Comparison of ENCODE assay signal across 1 cellular context in genomic region chr6:28383235-28384142, GRCh38.
TF ChIP-seq lines count a peak whose summit lies in the region.

No MANE protein-coding gene starts in this region.

TF ChIP-seq in H1, 55 proteins besides CTCF, POLR2A, EP300 and RAD21 (continued from another document):
- no peak for TF ChIP-seq BCL11A (IDR thresholded peaks at IDR 0.05; ENCODE audit: low read depth in 2 of 2, low read length in 2 of 2)
- no peak for TF ChIP-seq SIRT6 (IDR thresholded peaks at IDR 0.05; ENCODE audit: low read length)
- TF ChIP-seq RBBP5 (IDR thresholded peaks at IDR 0.05; ENCODE audit: borderline replicate concordance, low read depth, low read length) = peak; percentile 71
- no peak for TF ChIP-seq KDM1A (IDR thresholded peaks at IDR 0.05; ENCODE audit: borderline replicate concordance, low read length)
- TF ChIP-seq ATF2 (IDR thresholded peaks at IDR 0.05; ENCODE audit: low read length) = peak; percentile 70; the same call in 1 of the 2 replicates
- no peak for TF ChIP-seq ZNF274 (IDR thresholded peaks at IDR 0.05; ENCODE audit: borderline replicate concordance, extremely low read depth, low read length)
- no peak for TF ChIP-seq RFX5 (IDR thresholded peaks at IDR 0.05; ENCODE audit: borderline replicate concordance, low read depth, low read length)
- TF ChIP-seq KDM5A (IDR thresholded peaks at IDR 0.05; ENCODE audit: low read length) = no peak
- no peak for TF ChIP-seq CTBP2 (IDR thresholded peaks at IDR 0.05; ENCODE audit: borderline replicate concordance, insufficient read depth, insufficient read length, low read length)
- no peak; the same call in 1 of the 2 replicates for TF ChIP-seq JUND (IDR thresholded peaks at IDR 0.05; ENCODE audit: low read length)
- TF ChIP-seq GTF2F1 (IDR thresholded peaks at IDR 0.05; ENCODE audit: borderline replicate concordance, low read depth, low read length) = no peak; the same call in 1 of the 2 replicates
- TF ChIP-seq TBP (IDR thresholded peaks at IDR 0.05; ENCODE audit: low read depth, low read length) = peak; percentile 87
- TF ChIP-seq RNF2 (IDR thresholded peaks at IDR 0.05; ENCODE audit: borderline replicate concordance, low read depth, low read length, missing control alignments, poor library complexity, severe bottlenecking) = no peak
- no peak for TF ChIP-seq CEBPB (IDR thresholded peaks at IDR 0.05; ENCODE audit: low read depth, low read length)
- TF ChIP-seq SIN3A (conservative IDR thresholded peaks at IDR 0.05 in 1 of 2, IDR thresholded peaks at IDR 0.05 in 1 of 2; ENCODE audit: low read depth in 1 of 2, low read length in 2 of 2) = peak; percentile 94 to 96
- no peak for TF ChIP-seq ATF3 (IDR thresholded peaks at IDR 0.05; ENCODE audit: insufficient read depth, low read depth, low read length)
- TF ChIP-seq PHF8 (conservative IDR thresholded peaks at IDR 0.05; ENCODE audit: low read depth, low read length) = 0 out of 2 replicates have a peak, but pooled peaks have one; percentile 27
- TF ChIP-seq SRF (IDR thresholded peaks at IDR 0.05; ENCODE audit: low read depth, low read length) = no peak
- TF ChIP-seq NRF1 (IDR thresholded peaks at IDR 0.05; ENCODE audit: low read depth, low read length) = no peak
- no peak for TF ChIP-seq BACH1 (IDR thresholded peaks at IDR 0.05; ENCODE audit: low read length)
- TF ChIP-seq KDM4A (IDR thresholded peaks at IDR 0.05; ENCODE audit: low read depth, low read length, severe bottlenecking) = peak; percentile 18
- TF ChIP-seq HDAC6 (IDR thresholded peaks at IDR 0.05; ENCODE audit: low read depth, low read length) = no peak
- peak; percentile 68; the same call in 1 of the 2 replicates for TF ChIP-seq RXRA (IDR thresholded peaks at IDR 0.05; ENCODE audit: insufficient read depth, low read depth, low read length)
- no peak for TF ChIP-seq SAP30 (IDR thresholded peaks at IDR 0.05; ENCODE audit: insufficient read depth, insufficient replicate concordance, low read length)
- no peak for TF ChIP-seq POU5F1 (IDR thresholded peaks at IDR 0.05; ENCODE audit: low read depth, low read length)
- peak; percentile 85 for TF ChIP-seq CREB1 (IDR thresholded peaks at IDR 0.05)
- TF ChIP-seq SP4 (IDR thresholded peaks at IDR 0.05; ENCODE audit: low read length) = 0 out of 2 replicates have a peak, but pooled peaks have one; percentile 33
- peak; percentile 94 for TF ChIP-seq TAF1 (IDR thresholded peaks at IDR 0.05; ENCODE audit: low read depth, low read length)
- TF ChIP-seq BRCA1 (IDR thresholded peaks at IDR 0.05; ENCODE audit: low read depth, low read length) = no peak
- no peak for TF ChIP-seq MAFK (IDR thresholded peaks at IDR 0.05; ENCODE audit: low read depth, low read length)
- no peak for TF ChIP-seq CHD1 (IDR thresholded peaks at IDR 0.05; ENCODE audit: low read depth, low read length)
- no peak for TF ChIP-seq SIX5 (IDR thresholded peaks at IDR 0.05; ENCODE audit: low read depth, low read length)
- no peak for TF ChIP-seq CBX5 (IDR thresholded peaks at IDR 0.05; ENCODE audit: low read depth, low read length)
- no peak for TF ChIP-seq SUZ12 (IDR thresholded peaks at IDR 0.05; ENCODE audit: low read length)
- no peak for TF ChIP-seq TEAD4 (IDR thresholded peaks at IDR 0.05; ENCODE audit: low read depth, low read length)
- TF ChIP-seq CBX8 (IDR thresholded peaks at IDR 0.05; ENCODE audit: borderline replicate concordance, low read depth, low read length) = no peak
- TF ChIP-seq SP1 (IDR thresholded peaks at IDR 0.05; ENCODE audit: low read depth, low read length) = peak; percentile 71; the same call in 1 of the 2 replicates
- peak; percentile 79 for TF ChIP-seq TAF7 (optimal IDR thresholded peaks at IDR 0.05; ENCODE audit: borderline replicate concordance, low read depth, low read length)
- TF ChIP-seq ASH2L (IDR thresholded peaks at IDR 0.05; ENCODE audit: low read length) = peak; percentile 83
- TF ChIP-seq SP2 (IDR thresholded peaks at IDR 0.05; ENCODE audit: low read length) = peak; percentile 89
- peak; percentile 25; the same call in 1 of the 2 replicates for TF ChIP-seq CHD2 (IDR thresholded peaks at IDR 0.05; ENCODE audit: low read length)
- TF ChIP-seq FOSL1 (IDR thresholded peaks at IDR 0.05; ENCODE audit: insufficient read depth, low read depth, low read length) = no peak
- TF ChIP-seq EGR1 (IDR thresholded peaks at IDR 0.05; ENCODE audit: borderline replicate concordance, low read depth, low read length) = peak; percentile 74
- TF ChIP-seq USF2 (IDR thresholded peaks at IDR 0.05; ENCODE audit: low read length) = no peak; the same call in 1 of the 2 replicates
- TF ChIP-seq GABPA (IDR thresholded peaks at IDR 0.05; ENCODE audit: borderline replicate concordance, insufficient read depth, low read length) = no peak; the same call in 1 of the 2 replicates
- no peak for TF ChIP-seq CHD7 (IDR thresholded peaks at IDR 0.05; ENCODE audit: insufficient replicate concordance, low read length)
- peak; percentile 69 for TF ChIP-seq E2F6 (IDR thresholded peaks at IDR 0.05)
- no peak for TF ChIP-seq EZH2 (IDR thresholded peaks at IDR 0.05; ENCODE audit: low read depth, low read length, severe bottlenecking)
- TF ChIP-seq TCF12 (IDR thresholded peaks at IDR 0.05; ENCODE audit: low read depth, low read length) = no peak
- peak; percentile 97 for TF ChIP-seq MAX (IDR thresholded peaks at IDR 0.05)
- 0 out of 2 replicates have a peak, but pooled peaks have one; percentile 50 for TF ChIP-seq YY1 (IDR thresholded peaks at IDR 0.05; ENCODE audit: low read depth, low read length)
- peak; percentile 40 for TF ChIP-seq NANOG (IDR thresholded peaks at IDR 0.05; ENCODE audit: insufficient read depth, low read depth, low read length, poor library complexity, severe bottlenecking)
- TF ChIP-seq POLR2AphosphoS5 (IDR thresholded peaks at IDR 0.05; ENCODE audit: low read depth, low read length) = peak; percentile 77
